Comparison of ENCODE assay signal across 16 cellular contexts in the genomic region with DNA sequence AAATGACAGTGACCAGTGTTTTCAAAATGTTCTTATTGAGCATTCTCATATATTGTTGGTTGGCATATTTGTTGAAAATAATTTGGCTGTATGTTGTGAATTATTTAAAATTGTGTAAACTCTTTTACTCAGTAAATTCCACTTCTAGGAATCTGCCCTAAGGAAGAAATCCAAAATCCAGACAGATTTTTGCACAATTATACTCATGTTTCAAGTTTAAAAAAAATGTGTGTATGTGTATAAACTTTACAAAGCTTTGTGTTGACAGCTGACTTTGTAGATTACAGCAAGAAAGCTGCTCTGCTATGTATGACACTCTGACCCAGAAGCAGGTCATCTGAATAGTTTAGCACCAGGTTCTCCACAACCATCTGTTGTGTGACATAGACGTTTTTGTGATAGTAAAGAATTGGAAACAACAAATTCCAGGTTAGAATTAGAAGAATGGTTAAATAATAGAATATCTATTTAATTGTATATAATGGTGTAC. TPM values are rescaled to one million over a fixed set of nuclear protein-coding genes. Genes with fewer than 3 reads are reported as not detected.
DNase-seq lines count a peak whose midpoint lies in the region; ATAC-seq and TF ChIP-seq lines count a peak whose summit lies in the region.
"Had no signal": no experiment of that assay in that cellular context is flagged by ENCODE, and none has a peak within 500 bp of the region (broad histone marks: within the 10 kb centered on the region; RNA-seq: fewer than 3 reads in every experiment).

No MANE protein-coding gene starts in this region.

- TF ChIP-seq CTCF in fibroblast of the aortic adventitia (IDR thresholded peaks at IDR 0.05; ENCODE audit: insufficient read depth, low read length) (no peak), neutrophil (IDR thresholded peaks at IDR 0.05) (no peak), vagina (IDR thresholded peaks at IDR 0.05) (no peak)

- H3K27me3 ChIP-seq in ACC112 (ENCODE audit: insufficient read depth, low read length) (no peaks in the 10 kb centered on the region), adipocyte (replicated peaks; ENCODE audit: control insufficient read depth, insufficient read depth, low read length) (no peaks in the 10 kb centered on the region), neutrophil (no peaks in the 10 kb centered on the region), vagina (no peaks in the 10 kb centered on the region)
- H3K27me3 ChIP-seq: BLaER1 treated with 17β-estradiol and CSF1 and Interleukin-3, amounts not matched to agents 10 nM and 100 nM had no signal

- peak; percentile 67 for DNase-seq in adipocyte (ENCODE audit: low read depth)
- DNase-seq in fibroblast of the aortic adventitia (ENCODE audit: low read depth), result peak; percentile 30
- DNase-seq in vagina (ENCODE audit: extremely low spot score in 2 of 2), result no peak
- no peak for DNase-seq in NOMO-1 treated with DMSO at 0.1 percent for 48 hours (lab: John Stamatoyannopoulos, UW; ENCODE audit: unreplicated experiment)
- DNase-seq: Calu3; CD8-positive, alpha-beta T cell; DMS 273 treated with DMSO at 0.1 percent for 48 hours; DMS53 had no signal

- H3K27ac ChIP-seq in ACC112 (ENCODE audit: low read depth, low read length) (peak overlapping the region; percentile 74), neutrophil (peak overlapping the region; percentile 32), vagina (no peak overlapping the region)
- H3K27ac ChIP-seq: 22Rv1; A549; BLaER1 treated with 17β-estradiol and CSF1 and Interleukin-3, amounts not matched to agents 10 nM and 100 nM had no signal

- no peak overlapping the region for H2AFZ ChIP-seq in ACC112 (ENCODE audit: low read length, unreplicated experiment)
- H2AFZ ChIP-seq: GM23338 had no signal

- intact Hi-C loops in vagina (cut with DNase I), result no loop called here

- H3K36me3 ChIP-seq in ACC112 (ENCODE audit: insufficient read depth, low read length), result peaks cover 23% of the 10 kb centered on the region
- H3K36me3 ChIP-seq in adipocyte (ENCODE audit: control insufficient read depth, insufficient read depth, low read length, severe bottlenecking), result peaks cover 66% of the 10 kb centered on the region
- no peaks in the 10 kb centered on the region for H3K36me3 ChIP-seq in neutrophil
- peaks cover 0 to 52% of the 10 kb centered on the region in 2 donors for H3K36me3 ChIP-seq in vagina

- TF ChIP-seq POLR2A in vagina (IDR thresholded peaks at IDR 0.05), result no peak

- no peak for ATAC-seq in HG03571 (IDR thresholded peaks at IDR 0.05; ENCODE audit: unreplicated experiment)
- ATAC-seq in HG03135 (IDR thresholded peaks at IDR 0.05; ENCODE audit: unreplicated experiment), result no peak
- ATAC-seq: A549; CD8-positive, alpha-beta T cell; GM23338 had no signal

- H3K4me3 ChIP-seq in ACC112 (ENCODE audit: low read depth, low read length) (no peak overlapping the region), adipocyte (ENCODE audit: low read length) (no peak overlapping the region), fibroblast of the aortic adventitia (ENCODE audit: low read depth, low read length) (no peak overlapping the region), neutrophil (ENCODE audit: low read depth in 1 of 2, low read length in 1 of 2) (no peak overlapping the region), vagina (no peak overlapping the region)
- H3K4me3 ChIP-seq: A549; BLaER1 treated with 17β-estradiol and CSF1 and Interleukin-3, amounts not matched to agents 10 nM and 100 nM; GM23338 had no signal

- no peak overlapping the region for H3K9ac ChIP-seq in adipocyte (ENCODE audit: low read length)
- H3K9ac ChIP-seq: BLaER1 treated with 17β-estradiol and CSF1 and Interleukin-3, amounts not matched to agents 10 nM and 100 nM had no signal

- H3K79me2 ChIP-seq in ACC112 (ENCODE audit: control insufficient read depth, insufficient read depth, low read length, unreplicated experiment), result peaks cover 5% of the 10 kb centered on the region

- H3K9me3 ChIP-seq in adipocyte (ENCODE audit: control insufficient read depth, low read length) (no peaks in the 10 kb centered on the region), neutrophil (no peaks in the 10 kb centered on the region), vagina (no peaks in the 10 kb centered on the region)
- H3K9me3 ChIP-seq: A549 had no signal

- H3K4me1 ChIP-seq in ACC112 (ENCODE audit: control insufficient read depth, insufficient read depth, low read length, unreplicated experiment), result peaks cover 27% of the 10 kb centered on the region
- peaks cover 21% of the 10 kb centered on the region for H3K4me1 ChIP-seq in adipocyte (ENCODE audit: control insufficient read depth, insufficient read depth, low read length)
- peaks cover 21 to 44% of the 10 kb centered on the region in 2 experiments for H3K4me1 ChIP-seq in neutrophil (ENCODE audit: control insufficient read depth in 1 of 2, insufficient read depth in 1 of 2, low read depth in 1 of 2, low read length in 1 of 2)
- H3K4me1 ChIP-seq in vagina, result no peaks in the 10 kb centered on the region
- H3K4me1 ChIP-seq: A549 had no signal

RNA-seq across cellular contexts. Expression of a gene that starts 21.6 kb away (rescaled TPM):
- 37.9 and 59.3 TPM in 2 replicates for total RNA-seq in fibroblast of the aortic adventitia (ENCODE audit: low replicate concordance)
- 25.8 TPM for total RNA-seq in vagina

RNA-seq across cellular contexts. Expression of a gene that starts 54.2 kb away (rescaled TPM):
- total RNA-seq in fibroblast of the aortic adventitia (ENCODE audit: low replicate concordance), result 61.9 and 63.1 TPM in 2 replicates
- total RNA-seq in vagina, result 44.7 TPM

Comparison
In these comparisons a context has a peak if more than half of its experiments do, and no peak if none do; other contexts are left out.
1. DNase-seq: peak in adipocyte (single experiment) and fibroblast of the aortic adventitia (single experiment); none in vagina (0 of 2) and NOMO-1 treated with DMSO at 0.1 percent for 48 hours (single experiment).